ENCODE assay signal across 10 cellular contexts in the genomic region with DNA sequence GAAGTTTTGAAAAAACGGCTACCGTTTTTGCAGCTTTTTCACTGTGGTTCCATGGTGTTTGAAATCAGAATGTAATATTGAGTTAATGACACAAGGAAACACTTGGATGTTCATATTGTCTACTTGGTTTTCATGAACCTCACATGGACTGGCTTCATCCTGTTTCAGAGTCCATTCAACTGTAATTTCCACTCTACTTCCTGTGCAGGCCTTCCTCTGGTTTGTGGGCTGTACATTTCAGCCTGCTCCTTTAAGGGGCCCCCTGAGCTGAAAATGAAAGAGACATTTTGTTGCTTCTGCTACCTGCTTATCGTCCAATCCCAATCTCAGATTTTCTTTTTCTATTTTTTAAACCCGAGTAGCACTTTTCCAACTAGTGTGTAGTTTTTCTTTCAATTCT. TPM values are rescaled to one million over a fixed set of nuclear protein-coding genes. Genes with fewer than 3 reads are reported as not detected.
DNase-seq lines count a peak whose midpoint lies in the region; ATAC-seq and TF ChIP-seq lines count a peak whose summit lies in the region.
"Had no signal": no experiment of that assay in that cellular context is flagged by ENCODE, and none has a peak within 500 bp of the region (broad histone marks: within the 10 kb centered on the region; RNA-seq: fewer than 3 reads in every experiment).

No MANE protein-coding gene starts in this region.

- peaks cover 11 to 17% of the 10 kb centered on the region in 2 donors for H3K4me1 Mint-ChIP-seq in natural killer cell
- peaks cover 39% of the 10 kb centered on the region for H3K4me1 Mint-ChIP-seq in activated T-cell treated with anti-CD3 and anti-CD28 coated beads, Interleukin-2, amount 50 U/mL, for 4 hours (ENCODE audit: low read depth)

- H3K27me3 Mint-ChIP-seq in natural killer cell (ENCODE audit: low read depth in 2 of 2): no peaks in the 10 kb centered on the region
- H3K27me3 Mint-ChIP-seq in activated T-cell treated with anti-CD3 and anti-CD28 coated beads, Interleukin-2, amount 50 U/mL, for 4 hours (ENCODE audit: low read depth): peaks cover 2% of the 10 kb centered on the region

- H3K27ac ChIP-seq in dorsolateral prefrontal cortex: no peak overlapping the region
- H3K27ac ChIP-seq: pancreas, SK-N-MC had no signal

- peak; percentile 42 for DNase-seq in OCI-M1 (lab: John Stamatoyannopoulos, UW)
- no peak for DNase-seq in natural killer cell
- DNase-seq in dorsolateral prefrontal cortex: no peak
- DNase-seq in NCI-H446 (lab: John Stamatoyannopoulos, UW): no peak
- DNase-seq in activated T-cell treated with anti-CD3 and anti-CD28 coated beads, Interleukin-2, amount 50 U/mL, for 4 hours: no peak
- no peak for DNase-seq in cortex of kidney (lab: John Stamatoyannopoulos, UW)
- DNase-seq: pancreas had no signal

- H3K36me3 Mint-ChIP-seq in natural killer cell: no peaks in the 10 kb centered on the region
- no peaks in the 10 kb centered on the region for H3K36me3 Mint-ChIP-seq in activated T-cell treated with anti-CD3 and anti-CD28 coated beads, Interleukin-2, amount 50 U/mL, for 4 hours (ENCODE audit: insufficient read depth)

- intact Hi-C loops in natural killer cell (cut with micrococcal nuclease): no loop called here
- intact Hi-C loops in dorsolateral prefrontal cortex (cut with DNase I): no loop called here

- H3K4me3 Mint-ChIP-seq in natural killer cell: peak overlapping the region; percentile 68
- H3K4me3 Mint-ChIP-seq in activated T-cell treated with anti-CD3 and anti-CD28 coated beads, Interleukin-2, amount 50 U/mL, for 4 hours: no peak overlapping the region

- H3K27me3 ChIP-seq in dorsolateral prefrontal cortex: peaks cover 0 to 16% (median 0%) of the 10 kb centered on the region in 45 donors
- H3K27me3 ChIP-seq: pancreas had no signal

- TF ChIP-seq CTCF in natural killer cell (IDR thresholded peaks at IDR 0.05) (no peak), dorsolateral prefrontal cortex (IDR thresholded peaks at IDR 0.05 in 54 of 56, conservative IDR thresholded peaks at IDR 0.05 in 2 of 56; ENCODE audit: low read depth in 1 of 56, partially characterized antibody in 56 of 56) (no peak)

- H3K9me3 Mint-ChIP-seq in natural killer cell: no peaks in the 10 kb centered on the region
- H3K9me3 Mint-ChIP-seq in activated T-cell treated with anti-CD3 and anti-CD28 coated beads, Interleukin-2, amount 50 U/mL, for 4 hours: no peaks in the 10 kb centered on the region

- no peak overlapping the region for H3K4me3 ChIP-seq in dorsolateral prefrontal cortex
- H3K4me3 ChIP-seq: pancreas, SK-N-MC had no signal

- ATAC-seq in GM19023 (IDR thresholded peaks at IDR 0.05; ENCODE audit: unreplicated experiment): peak; percentile 60
- ATAC-seq in HG02884 (IDR thresholded peaks at IDR 0.05; ENCODE audit: unreplicated experiment): peak; percentile 80
- peak; percentile 70 to 85 (median 77) for ATAC-seq in natural killer cell
- no peak for ATAC-seq in activated T-cell treated with anti-CD3 and anti-CD28 coated beads, Interleukin-2, amount 50 U/mL, for 4 hours
- ATAC-seq: pancreas had no signal

- H3K27ac Mint-ChIP-seq in natural killer cell: peak overlapping the region; percentile 66 to 69

RNA-seq across cellular contexts. Expression of a gene that starts 41.8 kb away (rescaled TPM):
- under 1 TPM in 2 of 3 donors, not detected in 1; 0.16 to 0.30 TPM for total RNA-seq in natural killer cell
- total RNA-seq in dorsolateral prefrontal cortex: 10 to 100 TPM in 1 of 120 experiments, 1 to 10 TPM in 119; 1.4 to 10.3 (median 2.9) TPM
- under 1 TPM in 2 of 3 donors, not detected in 1; 0.16 to 0.40 TPM for total RNA-seq in activated T-cell treated with anti-CD3 and anti-CD28 coated beads, Interleukin-2, amount 50 U/mL, for 4 hours

RNA-seq across cellular contexts. Expression of a gene that starts 56.3 kb away (rescaled TPM):
- total RNA-seq in natural killer cell (1 to 10 TPM; 2.6 to 4.3 (median 3.1) TPM), dorsolateral prefrontal cortex (1 to 10 TPM in 119 of 120 experiments, under 1 TPM in 1; 0.63 to 5.4 (median 2.5) TPM)
- under 1 TPM in 1 of 3 donors, not detected in 2; 0.60 TPM for total RNA-seq in activated T-cell treated with anti-CD3 and anti-CD28 coated beads, Interleukin-2, amount 50 U/mL, for 4 hours

RNA-seq across cellular contexts. Expression of a gene that starts 56.7 kb away (rescaled TPM):
- 1 to 10 TPM; 3.5 to 7.7 (median 3.8) TPM for total RNA-seq in natural killer cell
- total RNA-seq in dorsolateral prefrontal cortex: 10 to 100 TPM in 4 of 120 experiments, 1 to 10 TPM in 115, under 1 TPM in 1; 0.87 to 11.8 (median 5.2) TPM
- total RNA-seq in activated T-cell treated with anti-CD3 and anti-CD28 coated beads, Interleukin-2, amount 50 U/mL, for 4 hours: 1 to 10 TPM; 1.2 to 2.7 (median 1.4) TPM

Comparison
In these comparisons a context has a peak if more than half of its experiments do, and no peak if none do; other contexts are left out.
1. ATAC-seq: peak in GM19023 (single experiment), HG02884 (single experiment) and natural killer cell (3 of 3); none in activated T-cell treated with anti-CD3 and anti-CD28 coated beads, Interleukin-2, amount 50 U/mL, for 4 hours (0 of 2).